1 cellular context compared by ENCODE assay signal in the genomic region with DNA sequence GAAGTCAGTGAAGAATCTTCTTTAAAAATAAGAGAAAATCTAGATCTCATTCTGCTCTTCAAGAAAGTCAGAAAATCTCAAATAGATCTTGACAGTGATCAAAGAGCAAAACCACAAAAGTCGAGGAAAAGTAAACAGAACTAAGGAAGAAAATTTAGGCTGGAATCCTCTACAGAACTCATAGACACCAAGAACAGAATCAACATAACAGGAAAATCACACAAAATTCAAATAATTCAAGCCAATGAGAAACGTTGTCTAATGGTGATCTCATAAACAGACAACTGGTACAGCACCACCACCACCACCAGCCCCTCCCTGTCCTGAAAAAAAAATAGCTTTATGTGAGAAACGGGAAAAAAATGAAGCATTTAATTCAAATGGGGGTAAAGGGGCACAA.
TF ChIP-seq lines count a peak whose summit lies in the region.

No MANE protein-coding gene starts in this region.

TF ChIP-seq in K562, 482 proteins besides CTCF, POLR2A, EP300 and RAD21:
- TF ChIP-seq, protein P1, sequence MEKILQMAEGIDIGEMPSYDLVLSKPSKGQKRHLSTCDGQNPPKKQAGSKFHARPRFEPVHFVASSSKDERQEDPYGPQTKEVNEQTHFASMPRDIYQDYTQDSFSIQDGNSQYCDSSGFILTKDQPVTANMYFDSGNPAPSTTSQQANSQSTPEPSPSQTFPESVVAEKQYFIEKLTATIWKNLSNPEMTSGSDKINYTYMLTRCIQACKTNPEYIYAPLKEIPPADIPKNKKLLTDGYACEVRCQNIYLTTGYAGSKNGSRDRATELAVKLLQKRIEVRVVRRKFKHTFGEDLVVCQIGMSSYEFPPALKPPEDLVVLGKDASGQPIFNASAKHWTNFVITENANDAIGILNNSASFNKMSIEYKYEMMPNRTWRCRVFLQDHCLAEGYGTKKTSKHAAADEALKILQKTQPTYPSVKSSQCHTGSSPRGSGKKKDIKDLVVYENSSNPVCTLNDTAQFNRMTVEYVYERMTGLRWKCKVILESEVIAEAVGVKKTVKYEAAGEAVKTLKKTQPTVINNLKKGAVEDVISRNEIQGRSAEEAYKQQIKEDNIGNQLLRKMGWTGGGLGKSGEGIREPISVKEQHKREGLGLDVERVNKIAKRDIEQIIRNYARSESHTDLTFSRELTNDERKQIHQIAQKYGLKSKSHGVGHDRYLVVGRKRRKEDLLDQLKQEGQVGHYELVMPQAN (IDR thresholded peaks at IDR 0.05; ENCODE audit: borderline replicate concordance) = no peak
- TF ChIP-seq ZZZ3 (IDR thresholded peaks at IDR 0.05) (no peak), MYNN (IDR thresholded peaks at IDR 0.05) (no peak), MYNN (CRISPR knock-in tag; IDR thresholded peaks at IDR 0.05) (no peak), TAF15 (IDR thresholded peaks at IDR 0.05; ENCODE audit: low read depth, low read length) (no peak), FOXJ3 (CRISPR knock-in tag; IDR thresholded peaks at IDR 0.05) (no peak), ZKSCAN8 (CRISPR knock-in tag; IDR thresholded peaks at IDR 0.05) (no peak), MAZ (CRISPR knock-in tag; conservative IDR thresholded peaks at IDR 0.05 in 1 of 2, IDR thresholded peaks at IDR 0.05 in 1 of 2) (peak in 1 of 2 experiments; percentile 48; a peak in 1 of 4 replicates), ATF1 (CRISPR knock-in tag; IDR thresholded peaks at IDR 0.05) (no peak), ATF1 (tag; IDR thresholded peaks at IDR 0.05) (peak; percentile 38; the same call in 1 of the 2 replicates), PHF21A (IDR thresholded peaks at IDR 0.05; ENCODE audit: borderline replicate concordance, low read depth) (no peak), GATAD2B (IDR thresholded peaks at IDR 0.05; ENCODE audit: borderline replicate concordance) (no peak), JUN (IDR thresholded peaks at IDR 0.05; ENCODE audit: borderline replicate concordance, low read depth, low read length) (0 out of 2 replicates have a peak, but pooled peaks have one; percentile 41), JUN (CRISPR knock-in tag; IDR thresholded peaks at IDR 0.05; ENCODE audit: borderline replicate concordance) (no peak), ZNF785 (CRISPR knock-in tag; IDR thresholded peaks at IDR 0.05) (no peak), PRPF4 (IDR thresholded peaks at IDR 0.05; ENCODE audit: insufficient read depth, low read depth, low read length, poor library complexity, severe bottlenecking) (no peak), ZNF507 (tag; conservative IDR thresholded peaks at IDR 0.05) (no peak), FOXM1 (IDR thresholded peaks at IDR 0.05; ENCODE audit: low read depth) (peak; percentile 95), FOXM1 (CRISPR knock-in tag; IDR thresholded peaks at IDR 0.05; ENCODE audit: low read depth) (no peak), MCM5 (IDR thresholded peaks at IDR 0.05; ENCODE audit: low read depth) (no peak), FOXK2 (conservative IDR thresholded peaks at IDR 0.05 in 1 of 2, IDR thresholded peaks at IDR 0.05 in 1 of 2; ENCODE audit: low read depth in 2 of 2) (0 out of 4 replicates have a peak, but pooled peaks of 1 of the 2 experiments have one; percentile 16), NCOA2 (IDR thresholded peaks at IDR 0.05; ENCODE audit: partially characterized antibody in 2 of 2) (no peak), NFYB (IDR thresholded peaks at IDR 0.05; ENCODE audit: extremely low read depth, insufficient read length) (no peak), ATF7 (IDR thresholded peaks at IDR 0.05) (0 out of 2 replicates have a peak, but pooled peaks have one; percentile 59), CC2D1A (IDR thresholded peaks at IDR 0.05) (peak; percentile 73; the same call in 1 of the 2 replicates), ZNF384 (IDR thresholded peaks at IDR 0.05; ENCODE audit: low read depth, low read length) (peak; percentile 82), ZNF436 (CRISPR knock-in tag; IDR thresholded peaks at IDR 0.05) (no peak), ZNF232 (CRISPR knock-in tag; IDR thresholded peaks at IDR 0.05) (no peak), ZNF174 (CRISPR knock-in tag; IDR thresholded peaks at IDR 0.05) (no peak), ZNF584 (CRISPR knock-in tag; IDR thresholded peaks at IDR 0.05; ENCODE audit: low read depth) (no peak), SREBF1 (IDR thresholded peaks at IDR 0.05; ENCODE audit: borderline replicate concordance, low read depth, low read length) (no peak), ELF2 (CRISPR knock-in tag; IDR thresholded peaks at IDR 0.05) (0 out of 2 replicates have a peak, but pooled peaks have one; percentile 53), MYBL2 (IDR thresholded peaks at IDR 0.05; ENCODE audit: low read depth) (peak; percentile 93), MYBL2 (CRISPR knock-in tag; IDR thresholded peaks at IDR 0.05; ENCODE audit: borderline replicate concordance) (no peak), JUND (IDR thresholded peaks at IDR 0.05; ENCODE audit: borderline replicate concordance, low read depth, low read length) (peak; percentile 58), JUND (tag; IDR thresholded peaks at IDR 0.05; ENCODE audit: borderline replicate concordance, low read depth, low read length) (no peak; the same call in 2 of the 3 replicates), CBFA2T2 (conservative IDR thresholded peaks at IDR 0.05) (no peak)
- TF ChIP-seq, protein P2, sequence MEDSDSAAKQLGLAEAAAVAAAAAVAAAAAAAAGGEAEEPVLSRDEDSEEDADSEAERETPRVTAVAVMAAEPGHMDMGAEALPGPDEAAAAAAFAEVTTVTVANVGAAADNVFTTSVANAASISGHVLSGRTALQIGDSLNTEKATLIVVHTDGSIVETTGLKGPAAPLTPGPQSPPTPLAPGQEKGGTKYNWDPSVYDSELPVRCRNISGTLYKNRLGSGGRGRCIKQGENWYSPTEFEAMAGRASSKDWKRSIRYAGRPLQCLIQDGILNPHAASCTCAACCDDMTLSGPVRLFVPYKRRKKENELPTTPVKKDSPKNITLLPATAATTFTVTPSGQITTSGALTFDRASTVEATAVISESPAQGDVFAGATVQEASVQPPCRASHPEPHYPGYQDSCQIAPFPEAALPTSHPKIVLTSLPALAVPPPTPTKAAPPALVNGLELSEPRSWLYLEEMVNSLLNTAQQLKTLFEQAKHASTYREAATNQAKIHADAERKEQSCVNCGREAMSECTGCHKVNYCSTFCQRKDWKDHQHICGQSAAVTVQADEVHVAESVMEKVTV (CRISPR knock-in tag; IDR thresholded peaks at IDR 0.05) = no peak
- TF ChIP-seq, protein P3, sequence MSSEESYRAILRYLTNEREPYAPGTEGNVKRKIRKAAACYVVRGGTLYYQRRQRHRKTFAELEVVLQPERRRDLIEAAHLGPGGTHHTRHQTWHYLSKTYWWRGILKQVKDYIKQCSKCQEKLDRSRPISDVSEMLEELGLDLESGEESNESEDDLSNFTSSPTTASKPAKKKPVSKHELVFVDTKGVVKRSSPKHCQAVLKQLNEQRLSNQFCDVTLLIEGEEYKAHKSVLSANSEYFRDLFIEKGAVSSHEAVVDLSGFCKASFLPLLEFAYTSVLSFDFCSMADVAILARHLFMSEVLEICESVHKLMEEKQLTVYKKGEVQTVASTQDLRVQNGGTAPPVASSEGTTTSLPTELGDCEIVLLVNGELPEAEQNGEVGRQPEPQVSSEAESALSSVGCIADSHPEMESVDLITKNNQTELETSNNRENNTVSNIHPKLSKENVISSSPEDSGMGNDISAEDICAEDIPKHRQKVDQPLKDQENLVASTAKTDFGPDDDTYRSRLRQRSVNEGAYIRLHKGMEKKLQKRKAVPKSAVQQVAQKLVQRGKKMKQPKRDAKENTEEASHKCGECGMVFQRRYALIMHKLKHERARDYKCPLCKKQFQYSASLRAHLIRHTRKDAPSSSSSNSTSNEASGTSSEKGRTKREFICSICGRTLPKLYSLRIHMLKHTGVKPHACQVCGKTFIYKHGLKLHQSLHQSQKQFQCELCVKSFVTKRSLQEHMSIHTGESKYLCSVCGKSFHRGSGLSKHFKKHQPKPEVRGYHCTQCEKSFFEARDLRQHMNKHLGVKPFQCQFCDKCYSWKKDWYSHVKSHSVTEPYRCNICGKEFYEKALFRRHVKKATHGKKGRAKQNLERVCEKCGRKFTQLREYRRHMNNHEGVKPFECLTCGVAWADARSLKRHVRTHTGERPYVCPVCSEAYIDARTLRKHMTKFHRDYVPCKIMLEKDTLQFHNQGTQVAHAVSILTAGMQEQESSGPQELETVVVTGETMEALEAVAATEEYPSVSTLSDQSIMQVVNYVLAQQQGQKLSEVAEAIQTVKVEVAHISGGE (CRISPR knock-in tag; IDR thresholded peaks at IDR 0.05) = 0 out of 6 replicates have a peak, but pooled peaks of 1 of the 3 experiments have one; percentile 4
- TF ChIP-seq, protein P4, sequence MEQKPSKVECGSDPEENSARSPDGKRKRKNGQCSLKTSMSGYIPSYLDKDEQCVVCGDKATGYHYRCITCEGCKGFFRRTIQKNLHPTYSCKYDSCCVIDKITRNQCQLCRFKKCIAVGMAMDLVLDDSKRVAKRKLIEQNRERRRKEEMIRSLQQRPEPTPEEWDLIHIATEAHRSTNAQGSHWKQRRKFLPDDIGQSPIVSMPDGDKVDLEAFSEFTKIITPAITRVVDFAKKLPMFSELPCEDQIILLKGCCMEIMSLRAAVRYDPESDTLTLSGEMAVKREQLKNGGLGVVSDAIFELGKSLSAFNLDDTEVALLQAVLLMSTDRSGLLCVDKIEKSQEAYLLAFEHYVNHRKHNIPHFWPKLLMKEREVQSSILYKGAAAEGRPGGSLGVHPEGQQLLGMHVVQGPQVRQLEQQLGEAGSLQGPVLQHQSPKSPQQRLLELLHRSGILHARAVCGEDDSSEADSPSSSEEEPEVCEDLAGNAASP (IDR thresholded peaks at IDR 0.05) = no peak
- TF ChIP-seq, protein P5, sequence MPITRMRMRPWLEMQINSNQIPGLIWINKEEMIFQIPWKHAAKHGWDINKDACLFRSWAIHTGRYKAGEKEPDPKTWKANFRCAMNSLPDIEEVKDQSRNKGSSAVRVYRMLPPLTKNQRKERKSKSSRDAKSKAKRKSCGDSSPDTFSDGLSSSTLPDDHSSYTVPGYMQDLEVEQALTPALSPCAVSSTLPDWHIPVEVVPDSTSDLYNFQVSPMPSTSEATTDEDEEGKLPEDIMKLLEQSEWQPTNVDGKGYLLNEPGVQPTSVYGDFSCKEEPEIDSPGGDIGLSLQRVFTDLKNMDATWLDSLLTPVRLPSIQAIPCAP (CRISPR knock-in tag; IDR thresholded peaks at IDR 0.05; ENCODE audit: borderline replicate concordance) = no peak
- TF ChIP-seq, protein P6, sequence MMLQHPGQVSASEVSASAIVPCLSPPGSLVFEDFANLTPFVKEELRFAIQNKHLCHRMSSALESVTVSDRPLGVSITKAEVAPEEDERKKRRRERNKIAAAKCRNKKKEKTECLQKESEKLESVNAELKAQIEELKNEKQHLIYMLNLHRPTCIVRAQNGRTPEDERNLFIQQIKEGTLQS (IDR thresholded peaks at IDR 0.05) = peak; percentile 65
- TF ChIP-seq, protein P6 (CRISPR knock-in tag; conservative IDR thresholded peaks at IDR 0.05) = no peak
- TF ChIP-seq, protein P7, sequence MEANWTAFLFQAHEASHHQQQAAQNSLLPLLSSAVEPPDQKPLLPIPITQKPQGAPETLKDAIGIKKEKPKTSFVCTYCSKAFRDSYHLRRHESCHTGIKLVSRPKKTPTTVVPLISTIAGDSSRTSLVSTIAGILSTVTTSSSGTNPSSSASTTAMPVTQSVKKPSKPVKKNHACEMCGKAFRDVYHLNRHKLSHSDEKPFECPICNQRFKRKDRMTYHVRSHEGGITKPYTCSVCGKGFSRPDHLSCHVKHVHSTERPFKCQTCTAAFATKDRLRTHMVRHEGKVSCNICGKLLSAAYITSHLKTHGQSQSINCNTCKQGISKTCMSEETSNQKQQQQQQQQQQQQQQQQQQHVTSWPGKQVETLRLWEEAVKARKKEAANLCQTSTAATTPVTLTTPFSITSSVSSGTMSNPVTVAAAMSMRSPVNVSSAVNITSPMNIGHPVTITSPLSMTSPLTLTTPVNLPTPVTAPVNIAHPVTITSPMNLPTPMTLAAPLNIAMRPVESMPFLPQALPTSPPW (CRISPR knock-in tag; IDR thresholded peaks at IDR 0.05) = peak; percentile 41; the same call in 1 of the 2 replicates
